22 cellular contexts compared by ENCODE assay signal in the genomic region with DNA sequence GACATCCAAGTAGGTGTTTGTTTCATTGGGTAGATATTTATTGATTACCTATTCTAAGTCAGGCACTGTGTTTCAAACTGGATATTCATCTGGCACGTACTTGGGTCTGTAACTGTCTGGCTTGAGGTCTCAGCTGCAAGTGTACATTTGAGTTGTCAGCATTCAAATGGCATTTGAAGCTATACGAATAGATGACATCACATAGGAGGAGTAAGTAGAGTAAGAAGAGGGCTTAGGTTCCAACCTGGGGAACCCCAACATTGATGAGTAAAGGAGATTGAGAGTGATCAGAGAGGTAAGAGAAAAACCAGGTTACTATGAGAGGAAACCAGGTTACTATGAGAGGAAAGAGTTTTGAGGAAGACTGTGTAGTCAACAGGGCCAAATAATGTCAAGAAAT.
"Had no signal": no experiment of that assay in that cellular context is flagged by ENCODE, and none has a peak within 500 bp of the region (broad histone marks: within the 10 kb centered on the region; RNA-seq: fewer than 3 reads in every experiment).

No MANE protein-coding gene starts in this region.

- H3K27ac Mint-ChIP-seq: activated CD4-positive, alpha-beta T cell treated with anti-CD3 and anti-CD28 coated beads, Interleukin-2, amount 10 ng/mL, durations not matched to agents 7 days and 5 days; activated naive CD4-positive, alpha-beta T cell treated with anti-CD3 and anti-CD28 coated beads, Interleukin-2, amount 10 ng/mL, durations not matched to agents 7 days and 5 days; activated naive CD8-positive, alpha-beta T cell; dendritic cell treated with granulocyte-macrophage colony-stimulating factor and Interleukin-4, amounts not matched to agents 40 ng/mL and 50 ng/mL, for 4 days; endodermal cell had no signal

- H3K27me3 Mint-ChIP-seq: activated CD4-positive, alpha-beta T cell treated with anti-CD3 and anti-CD28 coated beads, Interleukin-2, amount 10 ng/mL, durations not matched to agents 7 days and 5 days; dendritic cell treated with granulocyte-macrophage colony-stimulating factor and Interleukin-4, amounts not matched to agents 40 ng/mL and 50 ng/mL, for 4 days had no signal

- ATAC-seq: esophagus mucosa had no signal

- DNase-seq: activated CD4-positive, alpha-beta T cell treated with anti-CD3 and anti-CD28 coated beads for 4 hours; activated CD4-positive, alpha-beta T cell treated with anti-CD3 and anti-CD28 coated beads, Interleukin-2, amount 10 ng/mL, durations not matched to agents 7 days and 5 days; activated CD4-positive, alpha-beta T cell treated with anti-CD3 and anti-CD28 coated beads, Interleukin-2, amount 50 U/mL, for 48 hours; activated CD4-positive, CD25-positive, alpha-beta regulatory T cell; activated CD4-positive, CD25-positive, alpha-beta regulatory T cell treated with anti-CD3 and anti-CD28 coated beads, Interleukin-2, amount 50 U/mL, for 72 hours; activated CD8-positive, alpha-beta memory T cell treated with anti-CD3 and anti-CD28 coated beads, Interleukin-2, amount 50 U/mL, for 48 hours; activated effector memory CD4-positive, alpha-beta T cell treated with anti-CD3 and anti-CD28 coated beads, Interleukin-2, amount 50 U/mL, for 16 hours; activated naive CD4-positive, alpha-beta T cell treated with anti-CD3 and anti-CD28 coated beads, Interleukin-2, amount 10 ng/mL, durations not matched to agents 7 days and 5 days; activated T-cell treated with anti-CD3 and anti-CD28 coated beads for 4 hours; amniotic stem cell; anterior cingulate cortex; brain microvascular endothelial cell; dorsolateral prefrontal cortex; effector memory CD4-positive, alpha-beta T cell; endodermal cell; foreskin fibroblast; head of caudate nucleus; T-helper 2 cell had no signal

- H3K4me1 Mint-ChIP-seq: central memory CD8-positive, alpha-beta T cell; endodermal cell had no signal

- H3K4me3 Mint-ChIP-seq: activated CD4-positive, alpha-beta T cell treated with anti-CD3 and anti-CD28 coated beads, Interleukin-2, amount 10 ng/mL, durations not matched to agents 7 days and 5 days; activated naive CD4-positive, alpha-beta T cell treated with anti-CD3 and anti-CD28 coated beads, Interleukin-2, amount 10 ng/mL, durations not matched to agents 7 days and 5 days; activated naive CD8-positive, alpha-beta T cell; central memory CD8-positive, alpha-beta T cell; dendritic cell treated with granulocyte-macrophage colony-stimulating factor and Interleukin-4, amounts not matched to agents 40 ng/mL and 50 ng/mL, for 4 days; endodermal cell had no signal

- H3K9me3 Mint-ChIP-seq: central memory CD8-positive, alpha-beta T cell; dendritic cell treated with granulocyte-macrophage colony-stimulating factor and Interleukin-4, amounts not matched to agents 40 ng/mL and 50 ng/mL, for 4 days had no signal
